ENCODE assay signal across 22 cellular contexts in genomic region chr22:36224245-36224644, GRCh38. TPM values are rescaled to one million over a fixed set of nuclear protein-coding genes. Genes with fewer than 3 reads are reported as not detected.
DNase-seq lines count a peak whose midpoint lies in the region; ATAC-seq and TF ChIP-seq lines count a peak whose summit lies in the region.
"Had no signal": no experiment of that assay in that cellular context is flagged by ENCODE, and none has a peak within 500 bp of the region (broad histone marks: within the 10 kb centered on the region; RNA-seq: fewer than 3 reads in every experiment).

No MANE protein-coding gene starts in this region.

- peaks cover 9% of the 10 kb centered on the region for H3K4me1 Mint-ChIP-seq in activated naive CD8-positive, alpha-beta T cell (ENCODE audit: low read depth)
- H3K4me1 Mint-ChIP-seq in activated naive CD8-positive, alpha-beta T cell treated with anti-CD3 and anti-CD28 coated beads, Interleukin-2, amount 50 U/mL, for 24 hours, result peaks cover 5% of the 10 kb centered on the region
- H3K4me1 Mint-ChIP-seq in naive thymus-derived CD4-positive, alpha-beta T cell, result peaks cover 6 to 17% (median 14%) of the 10 kb centered on the region in 7 donors

- H3K9me3 ChIP-seq in psoas muscle, result no peaks in the 10 kb centered on the region
- H3K9me3 ChIP-seq in neuronal stem cell (replicated peaks in 1 of 2; ENCODE audit: control insufficient read depth in 2 of 2, insufficient read depth in 1 of 2, low read depth in 1 of 2, low read length in 2 of 2), result no peaks in the 10 kb centered on the region
- no peaks in the 10 kb centered on the region for H3K9me3 ChIP-seq in naive thymus-derived CD4-positive, alpha-beta T cell (ENCODE audit: control insufficient read depth in 2 of 3, low read length in 3 of 3)
- H3K9me3 ChIP-seq: A549, Peyer's patch had no signal

- no peaks in the 10 kb centered on the region for H3K27me3 ChIP-seq in psoas muscle (ENCODE audit: insufficient read depth in 3 of 3, low read length in 2 of 3)
- H3K27me3 ChIP-seq in neuronal stem cell (ENCODE audit: control insufficient read depth in 3 of 3, insufficient read depth in 3 of 3, low read depth in 1 of 3, low read length in 3 of 3), result no peaks in the 10 kb centered on the region
- H3K27me3 ChIP-seq in naive thymus-derived CD4-positive, alpha-beta T cell (ENCODE audit: control insufficient read depth in 2 of 2, insufficient read depth in 2 of 2, low read length in 2 of 2), result no peaks in the 10 kb centered on the region
- H3K27me3 ChIP-seq: Peyer's patch had no signal

- H3K27me3 Mint-ChIP-seq in activated naive CD8-positive, alpha-beta T cell, result no peaks in the 10 kb centered on the region
- H3K27me3 Mint-ChIP-seq in activated naive CD8-positive, alpha-beta T cell treated with anti-CD3 and anti-CD28 coated beads, Interleukin-2, amount 50 U/mL, for 24 hours, result peaks cover 3% of the 10 kb centered on the region
- peaks cover 0 to 9% (median 0%) of the 10 kb centered on the region in 5 donors for H3K27me3 Mint-ChIP-seq in naive thymus-derived CD4-positive, alpha-beta T cell

- peaks cover 2% of the 10 kb centered on the region for H3K36me3 Mint-ChIP-seq in activated naive CD8-positive, alpha-beta T cell
- peaks cover 18% of the 10 kb centered on the region for H3K36me3 Mint-ChIP-seq in activated naive CD8-positive, alpha-beta T cell treated with anti-CD3 and anti-CD28 coated beads, Interleukin-2, amount 50 U/mL, for 24 hours (ENCODE audit: low read depth)
- peaks cover 4 to 28% (median 6%) of the 10 kb centered on the region in 5 donors for H3K36me3 Mint-ChIP-seq in naive thymus-derived CD4-positive, alpha-beta T cell

- H2BK12ac ChIP-seq in neuronal stem cell (ENCODE audit: low read length), result no peak overlapping the region

- ATAC-seq in activated naive CD8-positive, alpha-beta T cell treated with anti-CD3 and anti-CD28 coated beads, Interleukin-2, amount 50 U/mL, for 24 hours, result no peak
- ATAC-seq in psoas muscle, result no peak
- ATAC-seq in naive thymus-derived CD4-positive, alpha-beta T cell, result no peak
- ATAC-seq: A549 had no signal

- H2AK5ac ChIP-seq in neuronal stem cell (ENCODE audit: low read depth, low read length), result no peak overlapping the region

- H3K4me2 ChIP-seq in neuronal stem cell (ENCODE audit: insufficient read depth, low read length, poor library complexity, severe bottlenecking), result no peak overlapping the region
- H3K4me2 ChIP-seq: A549, KMS-11 had no signal

- CTCF ChIA-PET in naive thymus-derived CD4-positive, alpha-beta T cell (lab: Charles Lee), result no interaction called here

- H3K9me3 Mint-ChIP-seq in activated naive CD8-positive, alpha-beta T cell (ENCODE audit: low read depth), result no peaks in the 10 kb centered on the region
- H3K9me3 Mint-ChIP-seq in activated naive CD8-positive, alpha-beta T cell treated with anti-CD3 and anti-CD28 coated beads, Interleukin-2, amount 50 U/mL, for 24 hours, result no peaks in the 10 kb centered on the region
- H3K9me3 Mint-ChIP-seq in naive thymus-derived CD4-positive, alpha-beta T cell, result no peaks in the 10 kb centered on the region
- H3K9me3 Mint-ChIP-seq: CD14-positive monocyte had no signal

- no peak for DNase-seq in activated naive CD8-positive, alpha-beta T cell treated with anti-CD3 and anti-CD28 coated beads, Interleukin-2, amount 50 U/mL, for 24 hours
- DNase-seq in epithelial cell of esophagus (ENCODE audit: low read depth), result peak; percentile 54
- no peak for DNase-seq in psoas muscle
- peak; percentile 14 for DNase-seq in ureter (ENCODE audit: low spot score)
- no peak for DNase-seq in neuronal stem cell (ENCODE audit: low spot score)
- DNase-seq in naive thymus-derived CD4-positive, alpha-beta T cell, result no peak
- no peak for DNase-seq in activated effector memory CD4-positive, alpha-beta T cell treated with anti-CD3 and anti-CD28 coated beads, Interleukin-2, amount 50 U/mL, for 16 hours
- DNase-seq: EL; GF-D8; IMR-90; NCI-H1105 treated with DMSO at 0.1 percent for 48 hours; NCI-H2029 treated with DMSO at 0.1 percent for 48 hours; NCI-H226; NCI-H510A treated with DMSO at 0.1 percent for 48 hours; NCI-H748 treated with DMSO at 0.1 percent for 48 hours; NK-92 treated with Interleukin-12 subunit alpha and Interleukin-12 subunit beta, amount 100 ng/mL, for 24 hours; Peyer's patch had no signal

- no peak overlapping the region for H2BK120ac ChIP-seq in neuronal stem cell (ENCODE audit: low read depth, low read length)

- POLR2A ChIA-PET in naive thymus-derived CD4-positive, alpha-beta T cell (lab: Charles Lee), result no interaction called here

- no peak for TF ChIP-seq CTCF in epithelial cell of esophagus (IDR thresholded peaks at IDR 0.05; ENCODE audit: insufficient read depth, low read depth, low read length, missing control alignments)
- no peak for TF ChIP-seq CTCF in psoas muscle (IDR thresholded peaks at IDR 0.05)

- no peak overlapping the region for H3K4me3 ChIP-seq in epithelial cell of esophagus (ENCODE audit: low read length)
- H3K4me3 ChIP-seq in psoas muscle, result no peak overlapping the region
- no peak overlapping the region for H3K4me3 ChIP-seq in neuronal stem cell (ENCODE audit: low read length in 2 of 2)
- H3K4me3 ChIP-seq in naive thymus-derived CD4-positive, alpha-beta T cell (ENCODE audit: low read length), result no peak overlapping the region
- H3K4me3 ChIP-seq: A549, Peyer's patch had no signal

- H3K23ac ChIP-seq in neuronal stem cell (ENCODE audit: low read depth, low read length, poor library complexity), result no peak overlapping the region

- intact Hi-C loops in psoas muscle (cut with DNase I), result loop anchor here in 1 of 2 donors (10.0 kb wide), 1 partner anchor 79 kb away; no protein-coding TSS in a partner anchor
- intact Hi-C loops in naive thymus-derived CD4-positive, alpha-beta T cell (cut with micrococcal nuclease), result no loop called here

- H3K36me3 ChIP-seq in psoas muscle (ENCODE audit: insufficient read depth in 1 of 2, low read depth in 1 of 2) (peaks cover 0 to 26% of the 10 kb centered on the region in 2 donors), neuronal stem cell (replicated peaks in 1 of 2; ENCODE audit: control insufficient read depth in 2 of 2, insufficient read depth in 2 of 2, low read length in 2 of 2) (peaks cover 0 to 17% of the 10 kb centered on the region in 2 donors)
- peaks cover 0 to 21% (median 0%) of the 10 kb centered on the region in 3 experiments for H3K36me3 ChIP-seq in naive thymus-derived CD4-positive, alpha-beta T cell (ENCODE audit: control insufficient read depth in 2 of 3, insufficient read depth in 3 of 3, low read length in 3 of 3)

- H3K9ac ChIP-seq in neuronal stem cell (ENCODE audit: low read depth, low read length, poor library complexity), result no peak overlapping the region
- H3K9ac ChIP-seq: KMS-11 had no signal

- no peak overlapping the region for H3K14ac ChIP-seq in neuronal stem cell (ENCODE audit: low read length)

- H3K27ac ChIP-seq in psoas muscle (peak overlapping the region; percentile 83), neuronal stem cell (replicated peaks; ENCODE audit: low read length) (no peak overlapping the region)
- no peak overlapping the region for H3K27ac ChIP-seq in naive thymus-derived CD4-positive, alpha-beta T cell (ENCODE audit: low read depth, low read length)
- H3K27ac ChIP-seq: A549, KMS-11, Peyer's patch had no signal

- no peak overlapping the region for H2BK5ac ChIP-seq in neuronal stem cell (ENCODE audit: low read length)

- H2BK15ac ChIP-seq in neuronal stem cell (ENCODE audit: low read length), result no peak overlapping the region

- H3K4me3 Mint-ChIP-seq in activated naive CD8-positive, alpha-beta T cell, result no peak overlapping the region
- no peak overlapping the region for H3K4me3 Mint-ChIP-seq in activated naive CD8-positive, alpha-beta T cell treated with anti-CD3 and anti-CD28 coated beads, Interleukin-2, amount 50 U/mL, for 24 hours
- H3K4me3 Mint-ChIP-seq in naive thymus-derived CD4-positive, alpha-beta T cell, result no peak overlapping the region
- H3K4me3 Mint-ChIP-seq: B cell, CD14-positive monocyte had no signal

- no peaks in the 10 kb centered on the region for H3K79me1 ChIP-seq in neuronal stem cell (ENCODE audit: low read depth, low read length)

- no peak overlapping the region for H4K91ac ChIP-seq in neuronal stem cell (ENCODE audit: low read depth, low read length, poor library complexity)

- H3K4ac ChIP-seq in neuronal stem cell (ENCODE audit: low read length), result no peak overlapping the region

- H3K27ac Mint-ChIP-seq in activated naive CD8-positive, alpha-beta T cell, result peak overlapping the region; percentile 16
- H3K27ac Mint-ChIP-seq in activated naive CD8-positive, alpha-beta T cell treated with anti-CD3 and anti-CD28 coated beads, Interleukin-2, amount 50 U/mL, for 24 hours, result no peak overlapping the region
- H3K27ac Mint-ChIP-seq in naive thymus-derived CD4-positive, alpha-beta T cell, result peak overlapping the region in 2 of 9 donors; percentile 41 to 51
- H3K27ac Mint-ChIP-seq: B cell had no signal

- H3K4me1 ChIP-seq in psoas muscle, result peaks cover 43% of the 10 kb centered on the region
- H3K4me1 ChIP-seq in neuronal stem cell (ENCODE audit: control insufficient read depth in 2 of 2, insufficient read depth in 1 of 2, low read depth in 1 of 2, low read length in 2 of 2), result peaks cover 5 to 7% of the 10 kb centered on the region in 2 donors
- no peaks in the 10 kb centered on the region for H3K4me1 ChIP-seq in naive thymus-derived CD4-positive, alpha-beta T cell (ENCODE audit: control insufficient read depth in 2 of 2, insufficient read depth in 2 of 2, low read length in 2 of 2)
- H3K4me1 ChIP-seq: Peyer's patch had no signal

- H2AFZ ChIP-seq in neuronal stem cell (ENCODE audit: low read length), result no peak overlapping the region

- WGBS in psoas muscle, 3 donors, result 60 to 83% (median 73%) methylated on average over 4 of the region's 4 CpGs
- WGBS in neuronal stem cell (ENCODE audit: extremely low coverage in 2 of 2, insufficient read length in 2 of 2, insufficient replicate concordance in 1 of 2), 2 donors, result no CpG with 5 or more reads among the region's 4 CpGs

- no peak overlapping the region for H4K8ac ChIP-seq in neuronal stem cell (ENCODE audit: low read depth, low read length)

- no peak overlapping the region for H3K18ac ChIP-seq in neuronal stem cell (ENCODE audit: low read length)

RNA-seq across cellular contexts. Expression of gene APOL2, which starts 15.1 kb away (rescaled TPM):
- total RNA-seq in psoas muscle, result 10 to 100 TPM; 24.4 to 54.7 (median 43.6) TPM
- 10 to 100 TPM; 17.5 to 52.2 (median 26.8) TPM for polyA plus RNA-seq in psoas muscle
- total RNA-seq in ureter, result 52.7 TPM
- polyA plus RNA-seq in neuronal stem cell (2013, experiment 1 of 2), result 4.3 TPM
- 4.7 TPM for polyA plus RNA-seq in neuronal stem cell (2013, experiment 2 of 2)
- 100 to 1,000 TPM in 1 of 5 experiments, 10 to 100 TPM in 4; 30.1 to 133 (median 66.9) TPM for total RNA-seq in naive thymus-derived CD4-positive, alpha-beta T cell
- 10 to 100 TPM; 13.4 to 14.9 TPM for polyA plus RNA-seq in naive thymus-derived CD4-positive, alpha-beta T cell

RNA-seq across cellular contexts. Expression of gene APOL4, which starts 22.6 kb away (rescaled TPM):
- total RNA-seq in psoas muscle (1 to 10 TPM in 3 of 4 donors, under 1 TPM in 1; 0.86 to 6.8 (median 2.5) TPM), ureter (34.4 TPM)
- 1 to 10 TPM; 1.1 to 2.1 (median 1.6) TPM for polyA plus RNA-seq in psoas muscle
- polyA plus RNA-seq in neuronal stem cell (2013, experiment 1 of 2), result 0.06 TPM
- polyA plus RNA-seq in neuronal stem cell (2013, experiment 2 of 2), result 0.08 TPM
- total RNA-seq in naive thymus-derived CD4-positive, alpha-beta T cell, result 1 to 10 TPM in 1 of 5 experiments, not detected in 4; 1.2 TPM
- not detected for polyA plus RNA-seq in naive thymus-derived CD4-positive, alpha-beta T cell
- total RNA-seq: B cell, IMR-90 had no signal
- polyA plus RNA-seq: A549 had no signal

RNA-seq across cellular contexts. Expression of gene APOL1, which starts 28.7 kb away (rescaled TPM):
- 10 to 100 TPM in 3 of 4 donors, 1 to 10 TPM in 1; 5.7 to 16.3 (median 13.5) TPM for total RNA-seq in psoas muscle
- 1 to 10 TPM; 5.3 to 6.0 (median 5.8) TPM for polyA plus RNA-seq in psoas muscle
- 115 TPM for total RNA-seq in ureter
- polyA plus RNA-seq in neuronal stem cell (2013, experiment 1 of 2), result 0.06 TPM
- polyA plus RNA-seq in neuronal stem cell (2013, experiment 2 of 2), result 0.03 TPM
- 10 to 100 TPM in 4 of 5 experiments, 1 to 10 TPM in 1; 8.6 to 91.1 (median 18.4) TPM for total RNA-seq in naive thymus-derived CD4-positive, alpha-beta T cell
- 10 to 100 TPM in 1 of 2 donors, 1 to 10 TPM in 1; 6.2 to 14.9 TPM for polyA plus RNA-seq in naive thymus-derived CD4-positive, alpha-beta T cell

Comparison
In these comparisons a context has a peak if more than half of its experiments do, and no peak if none do; other contexts are left out.
1. DNase-seq: peak in epithelial cell of esophagus (single experiment) and ureter (single experiment); none in activated naive CD8-positive, alpha-beta T cell treated with anti-CD3 and anti-CD28 coated beads, Interleukin-2, amount 50 U/mL, for 24 hours (single experiment), psoas muscle (0 of 2), neuronal stem cell (single experiment), naive thymus-derived CD4-positive, alpha-beta T cell (0 of 9) and activated effector memory CD4-positive, alpha-beta T cell treated with anti-CD3 and anti-CD28 coated beads, Interleukin-2, amount 50 U/mL, for 16 hours (single experiment).